Comparison of ENCODE assay signal across 30 cellular contexts in the genomic region with DNA sequence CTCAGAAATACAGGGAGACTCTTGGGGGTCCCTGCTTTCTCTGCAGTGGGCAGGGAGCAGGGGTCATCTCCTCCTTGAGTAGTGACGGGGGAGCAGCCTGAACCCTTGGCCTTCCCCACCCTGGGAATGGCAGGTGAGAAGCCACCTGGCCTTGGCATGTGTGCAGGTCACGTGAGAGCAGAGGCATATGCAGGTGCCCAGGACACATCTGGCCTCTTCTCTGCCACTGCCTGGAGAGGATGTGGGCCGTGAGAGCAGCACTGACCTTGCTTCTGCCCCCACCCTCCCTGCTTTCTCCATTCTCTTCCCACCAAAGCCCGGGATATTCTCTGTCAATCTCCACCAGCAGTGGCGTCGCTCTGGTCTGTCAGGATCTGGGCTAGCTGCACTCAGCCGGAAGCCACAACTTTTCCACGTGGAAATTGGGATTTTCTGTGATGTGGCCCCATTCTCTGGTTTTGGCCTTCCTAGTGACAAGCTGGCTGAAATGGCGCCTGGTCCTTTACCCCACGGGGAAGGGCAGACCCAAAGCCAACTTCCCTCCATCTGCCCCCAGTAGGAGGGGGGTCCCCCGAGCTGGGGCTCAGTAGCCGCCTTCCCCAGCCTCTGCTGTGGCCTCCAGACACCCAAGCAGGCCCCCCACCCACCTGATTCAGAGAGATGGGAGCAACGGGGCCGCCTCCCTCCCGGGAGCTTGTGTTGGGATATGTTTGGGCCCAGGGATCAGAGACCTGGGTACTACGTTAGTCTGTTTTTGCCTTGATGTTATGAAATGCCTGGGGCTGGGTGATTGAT.
DNase-seq lines count a peak whose midpoint lies in the region; ATAC-seq and TF ChIP-seq lines count a peak whose summit lies in the region.
"Had no signal": no experiment of that assay in that cellular context is flagged by ENCODE, and none has a peak within 500 bp of the region (broad histone marks: within the 10 kb centered on the region; RNA-seq: fewer than 3 reads in every experiment).

No MANE protein-coding gene starts in this region.

- no peaks in the 10 kb centered on the region for H3K36me3 ChIP-seq in WERI-Rb-1
- H3K36me3 ChIP-seq in trophoblast cell (ENCODE audit: control insufficient read depth in 1 of 2, insufficient read depth in 2 of 2, low read length in 2 of 2): no peaks in the 10 kb centered on the region
- no peaks in the 10 kb centered on the region for H3K36me3 ChIP-seq in upper lobe of right lung
- H3K36me3 ChIP-seq: HAP-1 had no signal

- no peak overlapping the region for H3K18ac ChIP-seq in trophoblast cell (ENCODE audit: low read length)

- H3K27ac ChIP-seq in WERI-Rb-1 (no peak overlapping the region), trophoblast cell (ENCODE audit: low read depth, low read length) (no peak overlapping the region), upper lobe of right lung (no peak overlapping the region)
- H3K27ac ChIP-seq: 22Rv1, C4-2B had no signal

- H2AK5ac ChIP-seq in trophoblast cell (ENCODE audit: low read length): no peak overlapping the region

- H3K79me1 ChIP-seq in trophoblast cell (ENCODE audit: low read length): no peaks in the 10 kb centered on the region

- no peak overlapping the region for H2BK12ac ChIP-seq in trophoblast cell (ENCODE audit: low read length)

- no peak overlapping the region for H4K91ac ChIP-seq in trophoblast cell (ENCODE audit: low read depth, low read length)

- H3K27me3 ChIP-seq in WERI-Rb-1 (ENCODE audit: insufficient read depth, low read depth, severe bottlenecking): no peaks in the 10 kb centered on the region
- no peaks in the 10 kb centered on the region for H3K27me3 ChIP-seq in trophoblast cell (ENCODE audit: insufficient read depth, low read length)
- H3K27me3 ChIP-seq in upper lobe of right lung: no peaks in the 10 kb centered on the region

- H3K9me3 ChIP-seq in WERI-Rb-1 (ENCODE audit: severe bottlenecking) (peaks cover 12% of the 10 kb centered on the region), trophoblast cell (ENCODE audit: insufficient read depth, low read depth, low read length) (peaks cover 20% of the 10 kb centered on the region), upper lobe of right lung (no peaks in the 10 kb centered on the region)

- no peak overlapping the region for H4K12ac ChIP-seq in trophoblast cell (ENCODE audit: low read depth, low read length)

- no peak overlapping the region for H2BK5ac ChIP-seq in trophoblast cell (ENCODE audit: low read depth, low read length, poor library complexity)

- no peak overlapping the region for H3K9ac ChIP-seq in trophoblast cell (ENCODE audit: low read length)

- H3K23ac ChIP-seq in trophoblast cell (ENCODE audit: low read length): no peak overlapping the region

- WGBS in trophoblast cell (ENCODE audit: extremely low coverage, insufficient coverage, insufficient read length): no CpG with 5 or more reads among the region's 16 CpGs

- H2BK120ac ChIP-seq in trophoblast cell (ENCODE audit: insufficient read depth, low read length, poor library complexity): no peak overlapping the region

- H3K4me3 ChIP-seq in WERI-Rb-1 (ENCODE audit: low read depth, low read length) (no peak overlapping the region), trophoblast cell (ENCODE audit: low read depth, low read length) (peak overlapping the region; percentile 13), upper lobe of right lung (no peak overlapping the region)
- H3K4me3 ChIP-seq: GM12878, HAP-1, K562 had no signal

- no peak overlapping the region for H3K4ac ChIP-seq in trophoblast cell (ENCODE audit: low read depth, low read length)

- H3K14ac ChIP-seq in trophoblast cell (ENCODE audit: low read length): no peak overlapping the region

- no peak for ATAC-seq in upper lobe of right lung
- ATAC-seq in GM18867 (IDR thresholded peaks at IDR 0.05; ENCODE audit: unreplicated experiment): no peak
- ATAC-seq: GM12878, K562, PC-3 had no signal

- peak; percentile 38 for DNase-seq in NCI-H2171 treated with DMSO at 0.1 percent for 48 hours (lab: John Stamatoyannopoulos, UW)
- no peak for DNase-seq in NCI-H2171 (lab: John Stamatoyannopoulos, UW)
- DNase-seq in WERI-Rb-1: peak; percentile 4
- DNase-seq in trophoblast cell: no peak
- DNase-seq in upper lobe of right lung: peak; percentile 58
- no peak for DNase-seq in cerebellar cortex (ENCODE audit: low spot score)
- DNase-seq: CD8-positive, alpha-beta memory T cell; DMS 273 treated with DMSO at 0.1 percent for 48 hours; DMS79; EL; GDM1; GOT3; HFFc6; Kasumi-1; NCI-H1092 treated with DMSO at 0.1 percent for 48 hours; NCI-H1436; NCI-H187; NCI-H2081 treated with DMSO at 0.1 percent for 48 hours; NCI-H446 treated with DMSO at 0.1 percent for 48 hours; NCI-H526; NCI-H82; NK-92 treated with Interleukin-12 subunit alpha and Interleukin-12 subunit beta, amount 100 ng/mL, for 24 hours; PC-3; Right ventricle myocardium superior had no signal

- H3K79me2 ChIP-seq in trophoblast cell (ENCODE audit: control insufficient read depth, insufficient read depth, low read length, poor library complexity): no peaks in the 10 kb centered on the region

- no peak overlapping the region for H3K4me2 ChIP-seq in trophoblast cell (ENCODE audit: low read length)

- no peak overlapping the region for H2AFZ ChIP-seq in trophoblast cell (ENCODE audit: insufficient read depth, low read length, poor library complexity)

- intact Hi-C loops in upper lobe of right lung (cut with DNase I): no loop called here

- no peak overlapping the region for H4K8ac ChIP-seq in trophoblast cell (ENCODE audit: low read depth, low read length)

- TF ChIP-seq CTCF in WERI-Rb-1 (IDR thresholded peaks at IDR 0.05; ENCODE audit: low read depth, low read length) (no peak), upper lobe of right lung (IDR thresholded peaks at IDR 0.05) (no peak)

- no peaks in the 10 kb centered on the region for H3K4me1 ChIP-seq in trophoblast cell (ENCODE audit: control insufficient read depth in 1 of 2, insufficient read depth in 2 of 2, low read length in 2 of 2)
- H3K4me1 ChIP-seq in upper lobe of right lung: no peaks in the 10 kb centered on the region
- H3K4me1 ChIP-seq: HAP-1 had no signal

Comparison
In these comparisons a context has a peak if more than half of its experiments do, and no peak if none do; other contexts are left out.
1. DNase-seq: peak in NCI-H2171 treated with DMSO at 0.1 percent for 48 hours (single experiment), WERI-Rb-1 (single experiment) and upper lobe of right lung (single experiment); none in NCI-H2171 (single experiment), trophoblast cell (0 of 2) and cerebellar cortex (single experiment).